ENCODE assay signal across 9 cellular contexts in the genomic region with DNA sequence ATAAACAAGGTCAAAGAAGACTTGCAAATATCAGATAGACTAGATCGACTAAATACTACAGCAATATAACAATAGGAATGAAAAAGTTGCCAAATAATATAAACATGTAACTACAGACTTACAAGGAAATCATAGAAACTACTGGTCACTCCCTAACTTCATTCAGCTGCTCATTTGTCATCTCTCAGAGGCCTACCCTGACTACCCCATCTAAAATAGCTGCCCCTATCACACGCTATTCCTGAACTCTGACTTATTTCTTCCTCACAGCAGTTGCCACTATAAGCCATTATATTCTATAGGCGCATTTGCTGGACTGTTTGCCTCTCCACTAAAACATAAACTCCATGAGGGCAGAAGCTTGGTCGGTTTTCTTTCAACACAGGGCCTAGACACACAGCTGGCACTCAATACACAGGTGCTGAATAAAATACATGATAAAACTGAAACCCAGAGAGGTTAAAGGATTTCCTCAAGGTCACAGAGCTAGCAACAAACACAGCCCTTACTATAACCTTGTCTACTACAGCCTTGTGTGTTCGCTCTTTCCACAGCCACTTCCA. TPM values are rescaled to one million over a fixed set of nuclear protein-coding genes. Genes with fewer than 3 reads are reported as not detected.
DNase-seq lines count a peak whose midpoint lies in the region; ATAC-seq, FAIRE-seq and TF ChIP-seq lines count a peak whose summit lies in the region.
"Had no signal": no experiment of that assay in that cellular context is flagged by ENCODE, and none has a peak within 500 bp of the region (broad histone marks: within the 10 kb centered on the region; RNA-seq: fewer than 3 reads in every experiment).

No MANE protein-coding gene starts in this region.

- peaks cover 13% of the 10 kb centered on the region; the same call in 1 of the 2 replicates for H3K79me2 ChIP-seq in KMS-11 (ENCODE audit: insufficient read depth, low read depth)

- H2AFZ ChIP-seq in KMS-11 (ENCODE audit: low read depth): no peak overlapping the region

- peaks cover 19% of the 10 kb centered on the region for H3K36me3 Mint-ChIP-seq in CD4-positive, alpha-beta T cell (ENCODE audit: low read depth)
- no peaks in the 10 kb centered on the region for H3K36me3 Mint-ChIP-seq in natural killer cell

- intact Hi-C loops in CD4-positive, alpha-beta T cell (cut with DNase I, micrococcal nuclease): loop anchor here (5.0 to 10.0 kb wide), 6 partner anchors 120 to 1810 kb away; a partner anchor contains a TSS
- intact Hi-C loops in natural killer cell (cut with micrococcal nuclease): loop anchor here (5.0 kb wide), 1 partner anchor 162 kb away; no protein-coding TSS in a partner anchor

- no peaks in the 10 kb centered on the region for H3K27me3 ChIP-seq in CD4-positive, alpha-beta T cell (ENCODE audit: control insufficient read depth, insufficient read depth, low read length)
- H3K27me3 ChIP-seq in KMS-11 (ENCODE audit: insufficient read depth, low read depth) (no peaks in the 10 kb centered on the region), Peyer's patch (no peaks in the 10 kb centered on the region)

- TF ChIP-seq CTCF in CD4-positive, alpha-beta T cell (IDR thresholded peaks at IDR 0.05): no peak
- no peak for TF ChIP-seq CTCF in KMS-11 (conservative IDR thresholded peaks at IDR 0.05; ENCODE audit: low read depth, low read length)
- TF ChIP-seq CTCF in natural killer cell (IDR thresholded peaks at IDR 0.05): no peak
- no peak for TF ChIP-seq CTCF in Peyer's patch (IDR thresholded peaks at IDR 0.05)

- no peak for FAIRE-seq in GM12892 (lab: Jason Lieb, UNC)
- no peak for FAIRE-seq in urothelium cell line (lab: Jason Lieb, UNC)

- H3K4me3 ChIP-seq in KMS-11 (IDR thresholded peaks at IDR 0.05; ENCODE audit: insufficient read depth, low read depth, low read length) (no peak overlapping the region), Peyer's patch (peak overlapping the region in 2 of 4 donors; percentile 94 to 99)

- no peaks in the 10 kb centered on the region for H3K27me3 Mint-ChIP-seq in CD4-positive, alpha-beta T cell
- no peaks in the 10 kb centered on the region for H3K27me3 Mint-ChIP-seq in natural killer cell (ENCODE audit: low read depth in 2 of 2)

- H3K9me3 ChIP-seq in CD4-positive, alpha-beta T cell (ENCODE audit: control insufficient read depth, low read length): no peaks in the 10 kb centered on the region
- H3K9me3 ChIP-seq in Peyer's patch: no peaks in the 10 kb centered on the region

- H3K4me2 ChIP-seq in KMS-11: peak overlapping the region; percentile 84; the same call in 1 of the 2 replicates

- no peak overlapping the region for H3K9ac ChIP-seq in KMS-11

- no peaks in the 10 kb centered on the region for H3K9me3 Mint-ChIP-seq in CD4-positive, alpha-beta T cell
- no peaks in the 10 kb centered on the region for H3K9me3 Mint-ChIP-seq in natural killer cell

- H3K36me3 ChIP-seq in KMS-11 (ENCODE audit: insufficient read depth) (no peaks in the 10 kb centered on the region), Peyer's patch (no peaks in the 10 kb centered on the region)

- peaks cover 77% of the 10 kb centered on the region for H3K4me1 Mint-ChIP-seq in CD4-positive, alpha-beta T cell (ENCODE audit: low read depth)
- peaks cover 56 to 57% of the 10 kb centered on the region in 2 donors for H3K4me1 Mint-ChIP-seq in natural killer cell

- no peak for TF ChIP-seq POLR2A in GM12892 (IDR thresholded peaks at IDR 0.05; ENCODE audit: low read depth, low read length)
- no peak for TF ChIP-seq POLR2A in Peyer's patch (IDR thresholded peaks at IDR 0.05)

- CTCF ChIA-PET in CD4-positive, alpha-beta T cell (lab: Charles Lee): no interaction called here

- no peak for DNase-seq in CD4-positive, alpha-beta T cell
- DNase-seq in dermis blood vessel endothelial cell (peak; percentile 8), natural killer cell (no peak), GM12892 (ENCODE audit: insufficient read length) (no peak), Peyer's patch (no peak), urothelium cell line (ENCODE audit: low spot score) (no peak), NCI-H1694 treated with DMSO at 0.1 percent for 48 hours (lab: John Stamatoyannopoulos, UW) (no peak)
- DNase-seq: activated gamma-delta T cell treated with Interleukin-2 at 50 U/mL for 16 hours had no signal

- H3K27ac ChIP-seq in CD4-positive, alpha-beta T cell (ENCODE audit: low read depth, low read length): no peak overlapping the region
- no peak overlapping the region for H3K27ac ChIP-seq in KMS-11
- H3K27ac ChIP-seq in Peyer's patch: no peak overlapping the region

- peaks cover 23% of the 10 kb centered on the region for H3K4me1 ChIP-seq in KMS-11 (ENCODE audit: low read depth, poor library complexity, severe bottlenecking)
- H3K4me1 ChIP-seq in Peyer's patch: peaks cover 0 to 9% (median 5%) of the 10 kb centered on the region in 4 donors

- no peak for ATAC-seq in CD4-positive, alpha-beta T cell (ENCODE audit: poor library complexity)
- ATAC-seq in natural killer cell: no peak

- H3K4me3 Mint-ChIP-seq in CD4-positive, alpha-beta T cell: peak overlapping the region; percentile 99
- H3K4me3 Mint-ChIP-seq in natural killer cell: peak overlapping the region; percentile 92

- peak overlapping the region; percentile 95 for H3K27ac Mint-ChIP-seq in CD4-positive, alpha-beta T cell
- H3K27ac Mint-ChIP-seq in natural killer cell: peak overlapping the region; percentile 98

- POLR2A ChIA-PET in CD4-positive, alpha-beta T cell (lab: Charles Lee): no interaction called here

- no peaks in the 10 kb centered on the region for H4K20me1 ChIP-seq in KMS-11 (ENCODE audit: insufficient read depth)

RNA-seq across cellular contexts. Expression of a gene that starts 1.8 kb away (rescaled TPM):
- 10 to 100 TPM; 20.4 to 20.8 TPM for total RNA-seq in CD4-positive, alpha-beta T cell
- total RNA-seq in dermis blood vessel endothelial cell: 24.7 and 52.0 TPM in 2 replicates
- total RNA-seq in natural killer cell: 10 to 100 TPM; 43.1 to 49.9 (median 43.4) TPM
- polyA plus RNA-seq in GM12892 (2012; ENCODE audit: missing spikeins): 11.2 TPM
- 10 to 100 TPM; 15.7 to 26.1 (median 24.0) TPM for total RNA-seq in Peyer's patch
